Comparison of ENCODE assay signal across 8 cellular contexts in genomic region chr17:63376949-63377348, GRCh38.
"Had no signal": no experiment of that assay in that cellular context is flagged by ENCODE, and none has a peak within 500 bp of the region (broad histone marks: within the 10 kb centered on the region; RNA-seq: fewer than 3 reads in every experiment).

No MANE protein-coding gene starts in this region.

- DNase-seq: GM23248, GOT3, H7, IMR-90, KBM-7 had no signal

- ATAC-seq: HCT116 had no signal

- H3K4me3 ChIP-seq: GM23248, HAP-1 had no signal

- H3K9ac ChIP-seq: GM23248 had no signal

- H3K4me1 ChIP-seq: HAP-1 had no signal

- H3K27ac ChIP-seq: GM23248 had no signal

- FAIRE-seq: HTR-8/SVneo had no signal

- H2AFZ ChIP-seq: GM23248 had no signal
